ENCODE assay signal across 8 cellular contexts in genomic region chr1:231335663-231336602, GRCh38. TPM values are rescaled to one million over a fixed set of nuclear protein-coding genes. Genes with fewer than 3 reads are reported as not detected.
DNase-seq lines count a peak whose midpoint lies in the region; ATAC-seq and TF ChIP-seq lines count a peak whose summit lies in the region.

No MANE protein-coding gene starts in this region.

- intact Hi-C loops in CD14-positive monocyte (cut with micrococcal nuclease), result loop anchor here (5.0 to 10.0 kb wide), 5 partner anchors 86 to 691 kb away; partner anchors contain the start of genes ARV1 (in 1 of the 2), COG2 (in 1 of the 2), EGLN1 (in 1 of the 2) and GNPAT (in 1 of the 2)

- H3K4me3 Mint-ChIP-seq in CD14-positive monocyte, result peak overlapping the region; percentile 99 to 100
- peak overlapping the region; percentile 94 to 99 (median 95) for H3K4me3 Mint-ChIP-seq in nephron

- no peaks in the 10 kb centered on the region for H3K9me3 Mint-ChIP-seq in CD14-positive monocyte
- H3K9me3 Mint-ChIP-seq in nephron, result no peaks in the 10 kb centered on the region

- H2AFZ ChIP-seq in Loucy (ENCODE audit: low read length), result no peak overlapping the region

- in situ Hi-C loops in G401 (cut with HindIII; ENCODE audit: low sequenced_read_pairs), result no loop called here

- peak overlapping the region; percentile 88 for H3K9ac ChIP-seq in Loucy (ENCODE audit: low read depth, low read length, poor library complexity, severe bottlenecking)

- no peaks in the 10 kb centered on the region for H3K9me3 ChIP-seq in Loucy (ENCODE audit: insufficient read depth, low read depth, low read length)

- no peak for ATAC-seq in HG02763 (IDR thresholded peaks at IDR 0.05; ENCODE audit: unreplicated experiment)

- peaks cover 55% of the 10 kb centered on the region for H4K20me1 ChIP-seq in Loucy (ENCODE audit: insufficient read depth, low read length, poor library complexity, severe bottlenecking)

- H3K27me3 Mint-ChIP-seq in CD14-positive monocyte (ENCODE audit: low read depth in 3 of 3) (no peaks in the 10 kb centered on the region), nephron (ENCODE audit: low read depth) (peaks cover 3% of the 10 kb centered on the region)

- no peaks in the 10 kb centered on the region for H3K9me2 ChIP-seq in Loucy (replicated peaks; ENCODE audit: low read depth, low read length)

- H3K4me2 ChIP-seq in Loucy (ENCODE audit: low read depth, low read length, poor library complexity, severe bottlenecking), result peak overlapping the region; percentile 87

- H3K79me2 ChIP-seq in Loucy (ENCODE audit: insufficient read depth, low read length), result peaks cover 79% of the 10 kb centered on the region

- H3K4me3 ChIP-seq in Loucy (ENCODE audit: low read length, poor library complexity, severe bottlenecking), result peak overlapping the region; percentile 92
- peak overlapping the region; percentile 92 for H3K4me3 ChIP-seq in coronary artery

- H3K36me3 Mint-ChIP-seq in CD14-positive monocyte, result peaks cover 11 to 41% of the 10 kb centered on the region in 2 donors
- peaks cover 20% of the 10 kb centered on the region for H3K36me3 Mint-ChIP-seq in nephron (ENCODE audit: low read depth)

- no peak for DNase-seq in CD14-positive monocyte (ENCODE audit: low spot score)
- DNase-seq in coronary artery (ENCODE audit: low spot score), result no peak
- no peak for DNase-seq in SKM-1 treated with dmso at 0.1 percent for 144 hours (lab: John Stamatoyannopoulos, UW; ENCODE audit: unreplicated experiment)
- DNase-seq in SW480 (ENCODE audit: low spot score), result no peak
- no peak for DNase-seq in G401 (ENCODE audit: low spot score)

- H3K4me1 Mint-ChIP-seq in CD14-positive monocyte (peaks cover 62% of the 10 kb centered on the region), nephron (peaks cover 57% of the 10 kb centered on the region)

- H3K4me1 ChIP-seq in Loucy (ENCODE audit: insufficient read depth, low read length, poor library complexity, severe bottlenecking), result peaks cover 56% of the 10 kb centered on the region

- TF ChIP-seq CTCF in CD14-positive monocyte (IDR thresholded peaks at IDR 0.05) (no peak), Loucy (conservative IDR thresholded peaks at IDR 0.05; ENCODE audit: low read length) (no peak), coronary artery (IDR thresholded peaks at IDR 0.05) (no peak), nephron (IDR thresholded peaks at IDR 0.05; ENCODE audit: unreplicated experiment in 3 of 3) (no peak)

- H3K27me3 ChIP-seq in Loucy (ENCODE audit: insufficient read depth, low read length, poor library complexity, severe bottlenecking), result no peaks in the 10 kb centered on the region

- H3K27ac Mint-ChIP-seq in CD14-positive monocyte, result peak overlapping the region in 6 of 7 donors; percentile 33 to 87 (median 74)
- peak overlapping the region in 1 of 3 experiments; percentile 22 for H3K27ac Mint-ChIP-seq in nephron

- H3K27ac ChIP-seq in coronary artery, result no peak overlapping the region

- H3K36me3 ChIP-seq in Loucy (ENCODE audit: insufficient read depth, low read length), result no peaks in the 10 kb centered on the region

- H3F3A ChIP-seq in Loucy (ENCODE audit: low read depth), result no peaks in the 10 kb centered on the region; the same call in 1 of the 2 replicates

RNA-seq across cellular contexts. Expression of gene EXOC8, which starts 1.7 kb away (rescaled TPM):
- polyA plus RNA-seq in CD14-positive monocyte, result 1 to 10 TPM; 2.8 to 3.1 TPM
- 8.6 and 10.9 TPM in 2 replicates for total RNA-seq in G401 (2014; rRNA removed; shearing (Covaris generic))

RNA-seq across cellular contexts. Expression of gene SPRTN, which starts 2.2 kb away (rescaled TPM):
- polyA plus RNA-seq in CD14-positive monocyte, result 1 to 10 TPM; 7.8 to 9.1 TPM
- total RNA-seq in G401 (2014; rRNA removed; shearing (Covaris generic)), result 6.9 and 12.0 TPM in 2 replicates
